14 cellular contexts compared by ENCODE assay signal in the genomic region with DNA sequence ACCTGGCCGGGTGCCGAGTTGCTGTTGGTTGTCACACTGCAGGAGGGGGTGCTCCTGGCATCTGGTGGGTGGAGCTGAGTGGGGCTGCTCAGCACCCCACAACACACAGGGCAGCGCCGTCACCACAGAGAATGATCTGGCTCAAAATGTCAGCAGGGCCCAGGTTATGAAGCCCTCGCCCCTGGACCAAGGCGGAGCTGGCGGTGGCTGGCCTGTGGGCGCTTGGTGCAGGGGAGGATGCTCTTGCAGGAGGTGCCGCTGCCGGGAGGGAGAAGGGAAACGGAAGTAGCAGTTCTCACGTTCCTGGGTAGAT. TPM values are rescaled to one million over a fixed set of nuclear protein-coding genes. Genes with fewer than 3 reads are reported as not detected.
DNase-seq lines count a peak whose midpoint lies in the region; ATAC-seq and TF ChIP-seq lines count a peak whose summit lies in the region.
"Had no signal": no experiment of that assay in that cellular context is flagged by ENCODE, and none has a peak within 500 bp of the region (broad histone marks: within the 10 kb centered on the region; RNA-seq: fewer than 3 reads in every experiment).

No MANE protein-coding gene starts in this region.

- H3K23ac ChIP-seq in neuronal stem cell (ENCODE audit: low read depth, low read length, poor library complexity), result peak overlapping the region; percentile 70

- POLR2A ChIA-PET in HEK293 (lab: Yijun Ruan, JAX), result no interaction called here

- H2BK120ac ChIP-seq in neuronal stem cell (ENCODE audit: low read depth, low read length), result no peak overlapping the region

- no peak for DNase-seq in T-helper 2 cell treated with Interferon-gamma antibody and Interleukin-4, amounts not matched to agents 5 μg/mL and 100 μg/mL, for 36 hours (ENCODE audit: low spot score)
- DNase-seq in T-helper 2 cell (no peak), caudate nucleus (lab: John Stamatoyannopoulos, UW) (peak in 18 of 61 donors; percentile 14 to 68 (median 43)), neuronal stem cell (ENCODE audit: low spot score) (no peak), cerebellum (ENCODE audit: low spot score) (no peak)
- DNase-seq: activated CD4-positive, alpha-beta T cell treated with anti-CD3 and anti-CD28 coated beads for 1 hour; NCI-H1694; NCI-H510A treated with DMSO at 0.1 percent for 48 hours had no signal

- peaks cover 6% of the 10 kb centered on the region for H3K4me1 Mint-ChIP-seq in T-helper 2 cell treated with Interferon-gamma antibody and Interleukin-4, amounts not matched to agents 5 μg/mL and 100 μg/mL, for 36 hours (ENCODE audit: low read depth)

- peaks cover 2% of the 10 kb centered on the region for H3K27me3 Mint-ChIP-seq in T-helper 2 cell treated with Interferon-gamma antibody and Interleukin-4, amounts not matched to agents 5 μg/mL and 100 μg/mL, for 36 hours (ENCODE audit: low read depth)

- H2BK5ac ChIP-seq in neuronal stem cell (ENCODE audit: low read length), result peak overlapping the region; percentile 58

- no peak overlapping the region for H4K8ac ChIP-seq in neuronal stem cell (ENCODE audit: low read depth, low read length)

- peak overlapping the region; percentile 5 for H3K4me3 Mint-ChIP-seq in T-helper 2 cell treated with Interferon-gamma antibody and Interleukin-4, amounts not matched to agents 5 μg/mL and 100 μg/mL, for 36 hours

- no peak overlapping the region for H3K4me2 ChIP-seq in neuronal stem cell (ENCODE audit: insufficient read depth, low read length, poor library complexity, severe bottlenecking)

- H3K4me1 ChIP-seq in HEK293 (ENCODE audit: control insufficient read depth, insufficient read depth, low read length) (peaks cover 10% of the 10 kb centered on the region), neuronal stem cell (ENCODE audit: control insufficient read depth in 2 of 2, insufficient read depth in 1 of 2, low read depth in 1 of 2, low read length in 2 of 2) (peaks cover 31 to 53% of the 10 kb centered on the region in 2 donors)

- H3K14ac ChIP-seq in neuronal stem cell (ENCODE audit: low read length), result no peak overlapping the region

- H3K9ac ChIP-seq in neuronal stem cell (ENCODE audit: low read depth, low read length, poor library complexity), result no peak overlapping the region

- H2AFZ ChIP-seq in neuronal stem cell (ENCODE audit: low read length), result no peak overlapping the region

- peaks cover 8% of the 10 kb centered on the region for H3K79me1 ChIP-seq in neuronal stem cell (ENCODE audit: low read depth, low read length)

- H2BK15ac ChIP-seq in neuronal stem cell (ENCODE audit: low read length), result peak overlapping the region; percentile 28

- no CpG with 5 or more reads among the region's 12 CpGs for WGBS in neuronal stem cell (ENCODE audit: extremely low coverage in 2 of 2, insufficient read length in 2 of 2, insufficient replicate concordance in 1 of 2), 2 donors

- peak overlapping the region; percentile 63 for H2BK12ac ChIP-seq in neuronal stem cell (ENCODE audit: low read length)

- H3K9me3 ChIP-seq in HEK293 (ENCODE audit: control insufficient read depth, insufficient read depth, low read depth, low read length) (no peaks in the 10 kb centered on the region), neuronal stem cell (replicated peaks in 1 of 2; ENCODE audit: control insufficient read depth in 2 of 2, insufficient read depth in 1 of 2, low read depth in 1 of 2, low read length in 2 of 2) (peaks cover 0 to 2% of the 10 kb centered on the region in 2 donors)
- H3K9me3 ChIP-seq: Peyer's patch had no signal

- no peaks in the 10 kb centered on the region for H3K27me3 ChIP-seq in neuronal stem cell (ENCODE audit: control insufficient read depth in 3 of 3, insufficient read depth in 3 of 3, low read depth in 1 of 3, low read length in 3 of 3)
- H3K27me3 ChIP-seq: Peyer's patch had no signal

- CTCF ChIA-PET in HEK293 (lab: Yijun Ruan, JAX), result interaction anchor here (1.2 to 1.4 kb wide), 2 partner anchors 13 to 47 kb away, joined by 5 to 6 read pairs; no protein-coding TSS in a partner anchor

- peak overlapping the region; percentile 79 for H3K18ac ChIP-seq in neuronal stem cell (ENCODE audit: low read length)

- H3K4me3 ChIP-seq in HEK293 (ENCODE audit: low read depth, low read length) (no peak overlapping the region), neuronal stem cell (ENCODE audit: low read length in 2 of 2) (no peak overlapping the region)
- H3K4me3 ChIP-seq: Peyer's patch had no signal

- peaks cover 0 to 10% of the 10 kb centered on the region in 2 experiments; a peak in 2 of 3 replicates for H3K36me3 ChIP-seq in HEK293 (ENCODE audit: control insufficient read depth in 2 of 2, insufficient read depth in 1 of 2, low read length in 2 of 2)
- peaks cover 24 to 31% of the 10 kb centered on the region in 2 donors for H3K36me3 ChIP-seq in neuronal stem cell (replicated peaks in 1 of 2; ENCODE audit: control insufficient read depth in 2 of 2, insufficient read depth in 2 of 2, low read length in 2 of 2)
- H3K36me3 ChIP-seq: Peyer's patch had no signal

- peak overlapping the region; percentile 70 for H3K4ac ChIP-seq in neuronal stem cell (ENCODE audit: low read length)

- no peak for TF ChIP-seq CTCF in HEK293 (tag by site-specific recombination; IDR thresholded peaks at IDR 0.05)

- peaks cover 1% of the 10 kb centered on the region for H3K36me3 Mint-ChIP-seq in T-helper 2 cell treated with Interferon-gamma antibody and Interleukin-4, amounts not matched to agents 5 μg/mL and 100 μg/mL, for 36 hours (ENCODE audit: low read depth)

- H3K9me3 Mint-ChIP-seq in T-helper 2 cell treated with Interferon-gamma antibody and Interleukin-4, amounts not matched to agents 5 μg/mL and 100 μg/mL, for 36 hours, result no peaks in the 10 kb centered on the region

- peak overlapping the region; percentile 38 for H3K27ac Mint-ChIP-seq in T-helper 2 cell treated with Interferon-gamma antibody and Interleukin-4, amounts not matched to agents 5 μg/mL and 100 μg/mL, for 36 hours

- no peak for ATAC-seq in GM18511 (IDR thresholded peaks at IDR 0.05; ENCODE audit: unreplicated experiment)
- ATAC-seq in GM18861 (IDR thresholded peaks at IDR 0.05; ENCODE audit: unreplicated experiment), result no peak
- ATAC-seq: left lobe of liver had no signal

- H2AK5ac ChIP-seq in neuronal stem cell (ENCODE audit: low read depth, low read length), result no peak overlapping the region

- no peak overlapping the region for H3K27ac ChIP-seq in HEK293 (ENCODE audit: extremely low read depth, low read depth, low read length)
- H3K27ac ChIP-seq in caudate nucleus (ENCODE audit: low read depth, low read length), result peak overlapping the region; percentile 88
- H3K27ac ChIP-seq in neuronal stem cell (replicated peaks; ENCODE audit: low read length), result peak overlapping the region; percentile 64
- H3K27ac ChIP-seq: Peyer's patch had no signal

- H4K91ac ChIP-seq in neuronal stem cell (ENCODE audit: low read depth, low read length, poor library complexity), result no peak overlapping the region

TF ChIP-seq in HEK293, 187 proteins besides CTCF, POLR2A, EP300 and RAD21:
- TF ChIP-seq HOXC10 (CRISPR knock-in tag; IDR thresholded peaks at IDR 0.05), result no peak; the same call in 1 of the 2 replicates
- no peak for TF ChIP-seq ZNF571 (tag by site-specific recombination; IDR thresholded peaks at IDR 0.05)
- TF ChIP-seq, protein P1, sequence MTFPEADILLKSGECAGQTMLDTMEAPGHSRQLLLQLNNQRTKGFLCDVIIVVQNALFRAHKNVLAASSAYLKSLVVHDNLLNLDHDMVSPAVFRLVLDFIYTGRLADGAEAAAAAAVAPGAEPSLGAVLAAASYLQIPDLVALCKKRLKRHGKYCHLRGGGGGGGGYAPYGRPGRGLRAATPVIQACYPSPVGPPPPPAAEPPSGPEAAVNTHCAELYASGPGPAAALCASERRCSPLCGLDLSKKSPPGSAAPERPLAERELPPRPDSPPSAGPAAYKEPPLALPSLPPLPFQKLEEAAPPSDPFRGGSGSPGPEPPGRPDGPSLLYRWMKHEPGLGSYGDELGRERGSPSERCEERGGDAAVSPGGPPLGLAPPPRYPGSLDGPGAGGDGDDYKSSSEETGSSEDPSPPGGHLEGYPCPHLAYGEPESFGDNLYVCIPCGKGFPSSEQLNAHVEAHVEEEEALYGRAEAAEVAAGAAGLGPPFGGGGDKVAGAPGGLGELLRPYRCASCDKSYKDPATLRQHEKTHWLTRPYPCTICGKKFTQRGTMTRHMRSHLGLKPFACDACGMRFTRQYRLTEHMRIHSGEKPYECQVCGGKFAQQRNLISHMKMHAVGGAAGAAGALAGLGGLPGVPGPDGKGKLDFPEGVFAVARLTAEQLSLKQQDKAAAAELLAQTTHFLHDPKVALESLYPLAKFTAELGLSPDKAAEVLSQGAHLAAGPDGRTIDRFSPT (tag by site-specific recombination; IDR thresholded peaks at IDR 0.05), result 0 out of 2 replicates have a peak, but pooled peaks have one; percentile 11
- no peak for TF ChIP-seq ZNF473 (tag by site-specific recombination; IDR thresholded peaks at IDR 0.05)
- TF ChIP-seq GLI2 (tag by site-specific recombination; IDR thresholded peaks at IDR 0.05; ENCODE audit: borderline replicate concordance, low read depth), result no peak
- TF ChIP-seq ZNF202 (tag by site-specific recombination; IDR thresholded peaks at IDR 0.05; ENCODE audit: borderline replicate concordance), result no peak
- no peak for TF ChIP-seq ZNF416 (tag by site-specific recombination; IDR thresholded peaks at IDR 0.05)

RNA-seq across cellular contexts. Expression of a gene that starts 14.2 kb away (rescaled TPM):
- 151 TPM for polyA plus RNA-seq in neuronal stem cell (2013, experiment 1 of 2)
- 130 TPM for polyA plus RNA-seq in neuronal stem cell (2013, experiment 2 of 2)
- 49.7 TPM for total RNA-seq in cerebellum

RNA-seq across cellular contexts. Expression of a gene that starts 19.6 kb away (rescaled TPM):
- polyA plus RNA-seq in neuronal stem cell (2013, experiment 1 of 2), result 504 TPM
- 501 TPM for polyA plus RNA-seq in neuronal stem cell (2013, experiment 2 of 2)
- 119 TPM for total RNA-seq in cerebellum

RNA-seq across cellular contexts. Expression of a gene that starts 28.8 kb away (rescaled TPM):
- polyA plus RNA-seq in neuronal stem cell (2013, experiment 1 of 2), result 1.3 TPM
- 0.91 TPM for polyA plus RNA-seq in neuronal stem cell (2013, experiment 2 of 2)
- total RNA-seq in cerebellum, result 1.3 TPM

RNA-seq across cellular contexts. Expression of a gene that starts 38.3 kb away (rescaled TPM):
- polyA plus RNA-seq in neuronal stem cell (2013, experiment 1 of 2), result 12.2 TPM
- polyA plus RNA-seq in neuronal stem cell (2013, experiment 2 of 2), result 12.5 TPM
- 3.9 TPM for total RNA-seq in cerebellum
- total RNA-seq: T-helper 1 cell treated with Interleukin-12 subunit alpha and Interleukin-12 subunit beta and Interleukin-4 antibody, amounts not matched to agents 30 ng/mL and 1 ng/mL, for 36 hours had no signal
